Comparison of ENCODE assay signal across 28 cellular contexts in genomic region chr15:90512281-90512680, GRCh38.
"Had no signal": no experiment of that assay in that cellular context is flagged by ENCODE, and none has a peak within 500 bp of the region (broad histone marks: within the 10 kb centered on the region; RNA-seq: fewer than 3 reads in every experiment).

No MANE protein-coding gene starts in this region.

- H3K4me3 Mint-ChIP-seq: activated B cell treated with CpG ODN at 0.5 μM for 24 hours; activated CD8-positive, alpha-beta memory T cell treated with anti-CD3 and anti-CD28 coated beads, Interleukin-2, amount 10 ng/mL, durations not matched to agents 7 days and 5 days; activated T-helper 1 cell treated with anti-CD3 and anti-CD28 coated beads, Interleukin-12 subunit alpha, Interleukin-12 subunit beta, Interleukin-2, Interleukin-4 antibody, amounts not matched to agents 30 ng/mL and 10 ng/mL and 1 ng/mL, durations not matched to agents 14 hours and 24 hours and 36 hours; T-helper 17 cell had no signal

- DNase-seq: activated B cell treated with CpG ODN at 0.5 μM for 24 hours; activated CD4-positive, alpha-beta T cell treated with anti-CD3 and anti-CD28 coated beads for 1 hour; activated CD4-positive, alpha-beta T cell treated with anti-CD3 and anti-CD28 coated beads, Interleukin-2, amount 10 ng/mL, durations not matched to agents 24 days and 14 days; activated CD4-positive, alpha-beta T cell treated with anti-CD3 and anti-CD28 coated beads, Interleukin-2, amount 50 U/mL, for 48 hours; activated CD8-positive, alpha-beta memory T cell treated with anti-CD3 and anti-CD28 coated beads, Interleukin-2, amount 10 ng/mL, durations not matched to agents 7 days and 5 days; activated effector memory CD4-positive, alpha-beta T cell treated with Interleukin-2 at 50 U/mL for 16 hours; activated naive CD4-positive, alpha-beta T cell treated with Interleukin-2 at 50 U/mL for 16 hours; activated naive CD8-positive, alpha-beta T cell treated with anti-CD3 and anti-CD28 coated beads for 36 hours; activated T-cell treated with anti-CD3 and anti-CD28 coated beads, Interleukin-2, amount 50 U/mL, for 24 hours; adrenal gland; anterior cingulate cortex; cerebellar nuclear complex; NCI-H1105 treated with DMSO at 0.1 percent for 48 hours; NCI-H1436 treated with DMSO at 0.1 percent for 48 hours; NCI-H187 treated with DMSO at 0.1 percent for 48 hours; NCI-H2081 treated with DMSO at 0.1 percent for 48 hours; NCI-H446; NCI-H524 treated with DMSO at 0.1 percent for 48 hours; NCI-H82; RPMI8226; SJCRH30; SK-N-SH; T-helper 17 cell; T-helper 9 cell had no signal

- H3K9me3 Mint-ChIP-seq: activated B cell treated with CpG ODN at 0.5 μM for 24 hours; activated CD4-positive, alpha-beta T cell treated with anti-CD3 and anti-CD28 coated beads, Interleukin-2, amount 10 ng/mL, durations not matched to agents 24 days and 14 days; activated T-cell treated with anti-CD3 and anti-CD28 coated beads, Interleukin-2, amount 50 U/mL, for 24 hours; activated T-helper 1 cell treated with anti-CD3 and anti-CD28 coated beads, Interleukin-12 subunit alpha, Interleukin-12 subunit beta, Interleukin-2, Interleukin-4 antibody, amounts not matched to agents 30 ng/mL and 10 ng/mL and 1 ng/mL, durations not matched to agents 14 hours and 24 hours and 36 hours had no signal

- ATAC-seq: activated CD8-positive, alpha-beta memory T cell treated with anti-CD3 and anti-CD28 coated beads, Interleukin-2, amount 10 ng/mL, durations not matched to agents 7 days and 5 days; K562; Panc1; Right ventricle myocardium inferior; T-helper 17 cell had no signal

- H3K27me3 Mint-ChIP-seq: activated B cell treated with CpG ODN at 0.5 μM for 24 hours; activated CD4-positive, alpha-beta T cell treated with anti-CD3 and anti-CD28 coated beads, Interleukin-2, amount 10 ng/mL, durations not matched to agents 24 days and 14 days; activated naive CD8-positive, alpha-beta T cell treated with anti-CD3 and anti-CD28 coated beads for 36 hours; activated T-cell treated with anti-CD3 and anti-CD28 coated beads, Interleukin-2, amount 50 U/mL, for 24 hours; T-helper 17 cell had no signal

- H3K27ac Mint-ChIP-seq: activated B cell treated with CpG ODN at 0.5 μM for 24 hours; activated CD4-positive, alpha-beta T cell treated with anti-CD3 and anti-CD28 coated beads, Interleukin-2, amount 10 ng/mL, durations not matched to agents 24 days and 14 days; activated CD8-positive, alpha-beta memory T cell treated with anti-CD3 and anti-CD28 coated beads, Interleukin-2, amount 10 ng/mL, durations not matched to agents 7 days and 5 days; activated naive CD8-positive, alpha-beta T cell treated with anti-CD3 and anti-CD28 coated beads for 36 hours; activated T-helper 1 cell treated with anti-CD3 and anti-CD28 coated beads, Interleukin-12 subunit alpha, Interleukin-12 subunit beta, Interleukin-2, Interleukin-4 antibody, amounts not matched to agents 30 ng/mL and 10 ng/mL and 1 ng/mL, durations not matched to agents 14 hours and 24 hours and 36 hours; T-helper 17 cell had no signal
